29 cellular contexts compared by ENCODE assay signal in genomic region chr3:123072152-123072551, GRCh38. TPM values are rescaled to one million over a fixed set of nuclear protein-coding genes. Genes with fewer than 3 reads are reported as not detected.
A peak's percentile ranks its signal among the peaks of the same experiment; 100 is the strongest.
DNase-seq lines count a peak whose midpoint lies in the region; ATAC-seq and TF ChIP-seq lines count a peak whose summit lies in the region.
"Had no signal": no experiment of that assay in that cellular context is flagged by ENCODE, and none has a peak within 500 bp of the region (broad histone marks: within the 10 kb centered on the region; RNA-seq: fewer than 3 reads in every experiment).

No MANE protein-coding gene starts in this region.

- H2AFZ ChIP-seq in mammary epithelial cell (ENCODE audit: low read depth, low read length), result no peak overlapping the region

- 100% methylated on average over 5 of the region's 5 CpGs for WGBS in mammary epithelial cell (ENCODE audit: low coverage, missing lambda C conversion rate)
- 76 to 83% methylated on average over 5 of the region's 5 CpGs for WGBS in esophagus squamous epithelium, 2 donors
- WGBS in upper lobe of left lung, 2 donors, result 27 to 35% methylated on average over 5 of the region's 5 CpGs
- 80 to 85% methylated on average over 5 of the region's 5 CpGs for WGBS in tibial nerve, 2 donors

- H3K9me3 Mint-ChIP-seq in MCF 10A (ENCODE audit: unreplicated experiment), result no peaks in the 10 kb centered on the region
- H3K9me3 Mint-ChIP-seq: CD4-positive, alpha-beta T cell; effector memory CD8-positive, alpha-beta T cell; natural killer cell treated with Interleukin-12 subunit alpha and Interleukin-12 subunit beta and Interleukin-15 and Interleukin-18, amount 100 ng/mL, for 72 hours; T-helper 2 cell treated with Interferon-gamma antibody and Interleukin-4, amounts not matched to agents 5 μg/mL and 100 μg/mL, for 36 hours had no signal

- POLR2A ChIA-PET in MCF 10A (lab: Yijun Ruan, JAX), result interaction anchor here (0.6 to 2.2 kb wide), 3 partner anchors 8 to 604 kb away, joined by 3 to 6 read pairs (median 4); no protein-coding TSS in a partner anchor

- intact Hi-C loops in MCF 10A (cut with micrococcal nuclease), result no loop called here
- intact Hi-C loops in mammary epithelial cell (cut with micrococcal nuclease), result no loop called here
- intact Hi-C loops in esophagus squamous epithelium (cut with DNase I), result no loop called here

- peaks cover 5% of the 10 kb centered on the region for H4K20me1 ChIP-seq in mammary epithelial cell (ENCODE audit: insufficient read depth, low read length)

- H3K4me2 ChIP-seq in mammary epithelial cell (ENCODE audit: insufficient read depth, low read depth, low read length), result no peak overlapping the region

- TF ChIP-seq EP300 in upper lobe of left lung (IDR thresholded peaks at IDR 0.05) (peak in 1 of 4 donors; percentile 23), tibial nerve (IDR thresholded peaks at IDR 0.05) (peak in 1 of 2 donors; percentile 26)

- H3K27me3 ChIP-seq in mammary epithelial cell (ENCODE audit: insufficient read depth, low read length) (no peaks in the 10 kb centered on the region), esophagus squamous epithelium (no peaks in the 10 kb centered on the region), upper lobe of left lung (no peaks in the 10 kb centered on the region), tibial nerve (no peaks in the 10 kb centered on the region)
- H3K27me3 ChIP-seq: suprapubic skin had no signal

- ATAC-seq in upper lobe of left lung (ENCODE audit: low FRiP score in 2 of 2), result no peak
- ATAC-seq: effector memory CD8-positive, alpha-beta T cell; natural killer cell treated with Interleukin-12 subunit alpha and Interleukin-12 subunit beta and Interleukin-15 and Interleukin-18, amount 100 ng/mL, for 72 hours had no signal

- no peak for TF ChIP-seq CTCF in MCF 10A (IDR thresholded peaks at IDR 0.05; ENCODE audit: unreplicated experiment)
- TF ChIP-seq CTCF in mammary epithelial cell (conservative IDR thresholded peaks at IDR 0.05 in 1 of 2, IDR thresholded peaks at IDR 0.05 in 1 of 2; ENCODE audit: extremely low read depth in 1 of 2, insufficient read depth in 1 of 2, low read depth in 1 of 2, low read length in 2 of 2), result no peak
- TF ChIP-seq CTCF in NB4 (IDR thresholded peaks at IDR 0.05; ENCODE audit: low read depth, low read length), result no peak
- no peak for TF ChIP-seq CTCF in esophagus squamous epithelium (IDR thresholded peaks at IDR 0.05)
- no peak for TF ChIP-seq CTCF in upper lobe of left lung (IDR thresholded peaks at IDR 0.05)
- TF ChIP-seq CTCF in tibial nerve (IDR thresholded peaks at IDR 0.05), result no peak

- H3K4me1 ChIP-seq in mammary epithelial cell (ENCODE audit: insufficient read depth, low read length) (peaks cover 17% of the 10 kb centered on the region), esophagus squamous epithelium (peaks cover 14 to 69% (median 40%) of the 10 kb centered on the region in 3 donors), upper lobe of left lung (peaks cover 43 to 63% (median 49%) of the 10 kb centered on the region in 4 donors), tibial nerve (peaks cover 0 to 55% (median 9%) of the 10 kb centered on the region in 4 donors)

- H3K4me3 ChIP-seq in mammary epithelial cell (replicated peaks in 1 of 3; ENCODE audit: insufficient read depth in 1 of 3, low read depth in 2 of 3, low read length in 3 of 3), result no peak overlapping the region
- no peak overlapping the region for H3K4me3 ChIP-seq in NB4 (ENCODE audit: low read depth, low read length)
- no peak overlapping the region for H3K4me3 ChIP-seq in esophagus squamous epithelium
- no peak overlapping the region for H3K4me3 ChIP-seq in upper lobe of left lung
- H3K4me3 ChIP-seq in tibial nerve, result no peak overlapping the region
- H3K4me3 ChIP-seq: prostate gland, spleen, suprapubic skin had no signal

- peak overlapping the region; percentile 74 for H3K27ac Mint-ChIP-seq in MCF 10A (ENCODE audit: low read depth, unreplicated experiment)
- H3K27ac Mint-ChIP-seq: CD4-positive, alpha-beta T cell; effector memory CD8-positive, alpha-beta T cell; natural killer cell treated with Interleukin-12 subunit alpha and Interleukin-12 subunit beta and Interleukin-15 and Interleukin-18, amount 100 ng/mL, for 72 hours; T-helper 2 cell treated with Interferon-gamma antibody and Interleukin-4, amounts not matched to agents 5 μg/mL and 100 μg/mL, for 36 hours had no signal

- H3K9ac ChIP-seq in mammary epithelial cell (ENCODE audit: insufficient read depth, low read length), result no peak overlapping the region

- H3K27me3 Mint-ChIP-seq in MCF 10A (ENCODE audit: insufficient read depth, unreplicated experiment), result no peaks in the 10 kb centered on the region
- H3K27me3 Mint-ChIP-seq: CD4-positive, alpha-beta T cell; effector memory CD8-positive, alpha-beta T cell had no signal

- H3K9me3 ChIP-seq in mammary epithelial cell (replicated peaks; ENCODE audit: insufficient read depth, low read length), result no peaks in the 10 kb centered on the region
- no peaks in the 10 kb centered on the region for H3K9me3 ChIP-seq in esophagus squamous epithelium
- no peaks in the 10 kb centered on the region for H3K9me3 ChIP-seq in upper lobe of left lung
- H3K9me3 ChIP-seq in tibial nerve, result no peaks in the 10 kb centered on the region
- H3K9me3 ChIP-seq: prostate gland, spleen, suprapubic skin had no signal

- dilution Hi-C loops in mammary epithelial cell (cut with HindIII; ENCODE audit: low sequenced_read_pairs), result no loop called here

- peaks cover 44% of the 10 kb centered on the region for H3K4me1 Mint-ChIP-seq in MCF 10A (ENCODE audit: insufficient read depth, unreplicated experiment)

- TF ChIP-seq POLR2A in NB4 (IDR thresholded peaks at IDR 0.05; ENCODE audit: extremely low read depth, insufficient read length) (no peak), esophagus squamous epithelium (IDR thresholded peaks at IDR 0.05) (no peak), upper lobe of left lung (IDR thresholded peaks at IDR 0.05) (no peak), tibial nerve (IDR thresholded peaks at IDR 0.05) (no peak)

- no peak overlapping the region for H3K4me3 Mint-ChIP-seq in MCF 10A (ENCODE audit: unreplicated experiment)
- H3K4me3 Mint-ChIP-seq: CD4-positive, alpha-beta T cell; effector memory CD8-positive, alpha-beta T cell; natural killer cell treated with Interleukin-12 subunit alpha and Interleukin-12 subunit beta and Interleukin-15 and Interleukin-18, amount 100 ng/mL, for 72 hours; T-helper 2 cell treated with Interferon-gamma antibody and Interleukin-4, amounts not matched to agents 5 μg/mL and 100 μg/mL, for 36 hours had no signal

- H3K36me3 ChIP-seq in mammary epithelial cell (ENCODE audit: insufficient read depth, low read length) (no peaks in the 10 kb centered on the region), esophagus squamous epithelium (no peaks in the 10 kb centered on the region), upper lobe of left lung (no peaks in the 10 kb centered on the region), tibial nerve (no peaks in the 10 kb centered on the region)
- H3K36me3 ChIP-seq: prostate gland, spleen, suprapubic skin had no signal

- H3K79me2 ChIP-seq in mammary epithelial cell (ENCODE audit: insufficient read depth, low read length), result peaks cover 95% of the 10 kb centered on the region

- in situ Hi-C loops in mammary epithelial cell (cut with MboI; ENCODE audit: low sequenced_read_pairs in 2 of 2), result no loop called here

- H3K36me3 Mint-ChIP-seq in MCF 10A (ENCODE audit: insufficient read depth, unreplicated experiment), result no peaks in the 10 kb centered on the region
- H3K36me3 Mint-ChIP-seq: natural killer cell treated with Interleukin-12 subunit alpha and Interleukin-12 subunit beta and Interleukin-15 and Interleukin-18, amount 100 ng/mL, for 72 hours had no signal

- CTCF ChIA-PET in MCF 10A (lab: Yijun Ruan, JAX) (interaction anchor here (0.7 kb wide), 1 partner anchor 109 kb away, joined by 3 read pairs; no protein-coding TSS in a partner anchor), mammary epithelial cell (lab: Charles Lee; ENCODE audit: low non-redundant PET) (interaction anchor here (0.6 kb wide), 1 partner anchor 45 kb away, joined by 10 read pairs; the partner anchor contains the start of gene SEMA5B)

- BruUV-seq in MCF 10A (replicated peaks; lab: Mats Ljungman, UMichigan), result no TSS peak
- no TSS peak for BruUV-seq in mammary epithelial cell (replicated peaks; lab: Mats Ljungman, UMichigan)

- no peak for DNase-seq in MCF 10A (ENCODE audit: unreplicated experiment)
- DNase-seq in mammary epithelial cell, result no peak
- DNase-seq in NB4 (ENCODE audit: low read depth), result peak; percentile 68
- no peak for DNase-seq in esophagus squamous epithelium (lab: John Stamatoyannopoulos, UW)
- DNase-seq in upper lobe of left lung, result peak in 1 of 2 donors; percentile 53
- DNase-seq in putamen (ENCODE audit: low spot score), result no peak
- no peak for DNase-seq in tibial nerve (ENCODE audit: low spot score in 2 of 2)
- no peak for DNase-seq in NCI-H82 treated with DMSO at 0.1 percent for 48 hours (lab: John Stamatoyannopoulos, UW; ENCODE audit: unreplicated experiment)
- DNase-seq: activated effector memory CD4-positive, alpha-beta T cell treated with anti-CD3 and anti-CD28 coated beads, Interleukin-2, amount 50 U/mL, for 16 hours; amygdala; CD4-positive, alpha-beta T cell; cerebellar nuclear complex; DMS153; effector memory CD8-positive, alpha-beta T cell; GOT3; IMR-90; NCI-H1092; NCI-H2107; NCI-H526 treated with DMSO at 0.1 percent for 48 hours; OCI-M1; spleen had no signal

- H3K27ac ChIP-seq in mammary epithelial cell (ENCODE audit: insufficient read depth, low read depth, low read length), result no peak overlapping the region
- H3K27ac ChIP-seq in esophagus squamous epithelium, result peak overlapping the region in 3 of 4 donors; percentile 43 to 79 (median 60)
- H3K27ac ChIP-seq in upper lobe of left lung, result peak overlapping the region; percentile 13 to 73 (median 50)
- no peak overlapping the region for H3K27ac ChIP-seq in tibial nerve
- H3K27ac ChIP-seq: prostate gland, suprapubic skin had no signal

RNA-seq across cellular contexts. Expression of gene PDIA5, which starts 5.3 kb away (rescaled TPM):
- total RNA-seq in MCF 10A (2022), result 42.7 and 47.7 TPM in 2 replicates
- total RNA-seq in mammary epithelial cell, result 10 to 100 TPM; 13.5 to 36.6 TPM
- polyA plus RNA-seq in mammary epithelial cell, result 28.0 TPM
- 28.3 TPM for polyA minus RNA-seq in mammary epithelial cell
- total RNA-seq in esophagus squamous epithelium, result 10 to 100 TPM in 3 of 4 donors, 1 to 10 TPM in 1; 3.9 to 13.0 (median 12.0) TPM
- 10 to 100 TPM; 25.1 to 38.8 (median 32.9) TPM for total RNA-seq in upper lobe of left lung
- 10 to 100 TPM; 18.3 to 41.0 (median 20.3) TPM for total RNA-seq in tibial nerve

RNA-seq across cellular contexts. Expression of gene SEMA5B, which starts 44.6 kb away (rescaled TPM):
- total RNA-seq in MCF 10A (2022) (not detected in 2 replicates), mammary epithelial cell (1 to 10 TPM in 1 of 2 donors, under 1 TPM in 1; 0.33 to 1.1 TPM), esophagus squamous epithelium (under 1 TPM in 3 of 4 donors, not detected in 1; 0.13 to 0.21 (median 0.19) TPM), upper lobe of left lung (under 1 TPM in 4 of 6 donors, not detected in 2; 0.33 to 0.71 (median 0.65) TPM), tibial nerve (10 to 100 TPM in 2 of 4 donors, 1 to 10 TPM in 2; 6.7 to 19.7 (median 13.1) TPM)
- 0.11 TPM for polyA plus RNA-seq in mammary epithelial cell
- polyA minus RNA-seq in mammary epithelial cell, result not detected
- total RNA-seq: fibroblast of villous mesenchyme; IMR-90; kidney epithelial cell; mesenteric fat pad; natural killer cell treated with Interleukin-12 subunit alpha and Interleukin-12 subunit beta and Interleukin-15 and Interleukin-18, amount 100 ng/mL, for 72 hours; SK-MEL-5 had no signal
- polyA plus RNA-seq: IMR-90 had no signal

Comparison
In these comparisons a context has a peak if more than half of its experiments do, and no peak if none do; other contexts are left out.
1. H3K27ac ChIP-seq: peak in esophagus squamous epithelium (3 of 4) and upper lobe of left lung (4 of 4); none in mammary epithelial cell (single experiment) and tibial nerve (0 of 4).